ENCODE assay signal across 8 cellular contexts in genomic region chr6:30212865-30213653, GRCh38. TPM values are rescaled to one million over a fixed set of nuclear protein-coding genes. Genes with fewer than 3 reads are reported as not detected.
DNase-seq lines count a peak whose midpoint lies in the region; ATAC-seq and TF ChIP-seq lines count a peak whose summit lies in the region.

Gene TRIM26, minus strand, starts transcription at chr6:30213406. Its CDS starts 14,303 bp downstream, at chr6:30199103.

- peak within 1 kb of the TSS; percentile 86 to 91 for H3K4me3 ChIP-seq in SK-N-SH (ENCODE audit: low read depth in 2 of 2, low read length in 1 of 2)

- ATAC-seq in HG02571 (IDR thresholded peaks at IDR 0.05; ENCODE audit: unreplicated experiment) = peak; percentile 83

- H3K4me1 ChIP-seq in SK-N-SH (ENCODE audit: control insufficient read depth in 1 of 2, insufficient read depth in 2 of 2, low read depth in 1 of 2, low read length in 1 of 2) = peaks cover 10 to 15% of the 10 kb centered on the region in 2 experiments; a peak in 3 of 4 replicates

- peak within 1 kb of the TSS; percentile 86 for H3K9ac ChIP-seq in SK-N-SH

- no peaks in the 10 kb centered on the region for H3K9me3 ChIP-seq in SK-N-SH

- no peak for TF ChIP-seq RAD21 in SK-N-SH (IDR thresholded peaks at IDR 0.05; ENCODE audit: low read length)

- H3K4me2 ChIP-seq in SK-N-SH = peak within 1 kb of the TSS; percentile 97

- H2AFZ ChIP-seq in SK-N-SH (ENCODE audit: low read depth) = peak within 1 kb of the TSS; percentile 99

- TF ChIP-seq EP300 in SK-N-SH (IDR thresholded peaks at IDR 0.05; ENCODE audit: borderline replicate concordance in 1 of 2, low read depth in 1 of 2, low read length in 1 of 2) = peak in 1 of 2 experiments; percentile 36; a peak in 1 of 4 replicates

- peaks cover 4% of the 10 kb centered on the region for H3F3A ChIP-seq in SK-N-SH (replicated peaks; ENCODE audit: insufficient read depth)

- H3K79me2 ChIP-seq in SK-N-SH (ENCODE audit: insufficient read depth) = peaks cover 47% of the 10 kb centered on the region

- POLR2A ChIA-PET in SK-N-SH (lab: Yijun Ruan, JAX) = interaction anchor here (0.6 to 2.5 kb wide), 4 partner anchors 9 to 1423 kb away, joined by 3 to 10 read pairs (median 4); partner anchors contain the start of gene TRIM39

- WGBS in SK-N-SH (ENCODE audit: low lambda C conversion rate) = 2% methylated on average over 14 of the region's 59 CpGs

- H3K36me3 ChIP-seq in SK-N-SH (replicated peaks in 1 of 2; ENCODE audit: control insufficient read depth in 1 of 2, insufficient read depth in 2 of 2, low read length in 1 of 2) = no peaks in the 10 kb centered on the region

- no peak for TF ChIP-seq CTCF in SK-N-SH (IDR thresholded peaks at IDR 0.05)

- H3K27me3 ChIP-seq in SK-N-SH (ENCODE audit: insufficient read depth) = no peaks in the 10 kb centered on the region

- peaks cover 11% of the 10 kb centered on the region for H4K20me1 ChIP-seq in SK-N-SH (ENCODE audit: insufficient read depth)

- peak within 1 kb of the TSS; percentile 80 to 94 for H3K27ac ChIP-seq in SK-N-SH (ENCODE audit: low read depth in 2 of 2, low read length in 1 of 2)

- H3K9me2 ChIP-seq in SK-N-SH = no peaks in the 10 kb centered on the region

- CTCF ChIA-PET in SK-N-SH (lab: Yijun Ruan, JAX) = interaction anchor here (0.7 to 1.1 kb wide), 4 partner anchors 46 to 182 kb away, joined by 3 to 4 read pairs (median 3); no protein-coding TSS in a partner anchor

- DNase-seq in GM04504 (ENCODE audit: low read depth) (peak; percentile 94), NCI-H1048 (lab: John Stamatoyannopoulos, UW) (peak; percentile 93), SK-N-SH (peak; percentile 98), germinal center (ENCODE audit: low spot score) (peak; percentile 99), non-pigmented ciliary epithelial cell (ENCODE audit: low read depth) (peak; percentile 83), superior temporal gyrus (ENCODE audit: extremely low spot score) (peak; percentile 99)
- DNase-seq in activated naive CD4-positive, alpha-beta T cell treated with anti-CD3 and anti-CD28 coated beads, Interleukin-2, amount 50 U/mL, for 16 hours = peak; percentile 95

TF ChIP-seq in SK-N-SH, 30 proteins besides CTCF, POLR2A, EP300 and RAD21 (continues in another document):
- TF ChIP-seq SMC3 (IDR thresholded peaks at IDR 0.05; ENCODE audit: low read depth, low read length) = no peak
- peak; percentile 40 for TF ChIP-seq YY1 (IDR thresholded peaks at IDR 0.05; ENCODE audit: low read depth)
- peak; percentile 95 for TF ChIP-seq CHD2 (IDR thresholded peaks at IDR 0.05; ENCODE audit: low read length, partially characterized antibody)
- no peak for TF ChIP-seq FOXJ3 (CRISPR knock-in tag; IDR thresholded peaks at IDR 0.05)
- TF ChIP-seq TEAD4 (IDR thresholded peaks at IDR 0.05; ENCODE audit: borderline replicate concordance, insufficient read depth) = no peak
- no peak for TF ChIP-seq GATA2 (CRISPR knock-in tag; IDR thresholded peaks at IDR 0.05)
- no peak for TF ChIP-seq REST (IDR thresholded peaks at IDR 0.05; ENCODE audit: low read depth, low read length)
- TF ChIP-seq POLR2AphosphoS5 (IDR thresholded peaks at IDR 0.05; ENCODE audit: low read depth, low read length) = peak; percentile 79
- no peak for TF ChIP-seq RXRA (IDR thresholded peaks at IDR 0.05; ENCODE audit: borderline replicate concordance, low read depth)
- no peak for TF ChIP-seq RCOR1 (IDR thresholded peaks at IDR 0.05; ENCODE audit: low read length)
- no peak for TF ChIP-seq PBX3 (IDR thresholded peaks at IDR 0.05)
- no peak for TF ChIP-seq USF1 (IDR thresholded peaks at IDR 0.05; ENCODE audit: borderline replicate concordance, low read depth)
- 0 out of 2 replicates have a peak, but pooled peaks have one; percentile 1 for TF ChIP-seq NRF1 (IDR thresholded peaks at IDR 0.05; ENCODE audit: low read depth, low read length)
- no peak for TF ChIP-seq JUND (IDR thresholded peaks at IDR 0.05)
- TF ChIP-seq GABPA (IDR thresholded peaks at IDR 0.05; ENCODE audit: low read depth) = no peak
- TF ChIP-seq EZH2phosphoT487 (IDR thresholded peaks at IDR 0.05; ENCODE audit: borderline replicate concordance, low read depth) = no peak
- TF ChIP-seq FOSL2 (IDR thresholded peaks at IDR 0.05; ENCODE audit: borderline replicate concordance, low read depth) = no peak
- no peak for TF ChIP-seq MEF2A (IDR thresholded peaks at IDR 0.05; ENCODE audit: borderline replicate concordance, low read depth)
- no peak for TF ChIP-seq TAF1 (IDR thresholded peaks at IDR 0.05; ENCODE audit: borderline replicate concordance, low read depth, low read length)
- TF ChIP-seq MXI1 (IDR thresholded peaks at IDR 0.05; ENCODE audit: low read depth, low read length) = peak; percentile 91
- peak; percentile 82 for TF ChIP-seq ELF1 (IDR thresholded peaks at IDR 0.05)
- TF ChIP-seq RFX5 (IDR thresholded peaks at IDR 0.05; ENCODE audit: low read length) = peak; percentile 100
- peak; percentile 86 for TF ChIP-seq ZBTB33 (IDR thresholded peaks at IDR 0.05; ENCODE audit: borderline replicate concordance, low read depth)
- TF ChIP-seq USF2 (IDR thresholded peaks at IDR 0.05; ENCODE audit: borderline replicate concordance, low read depth, low read length) = no peak
- no peak for TF ChIP-seq NFIC (IDR thresholded peaks at IDR 0.05; ENCODE audit: borderline replicate concordance)
- TF ChIP-seq SIN3A (IDR thresholded peaks at IDR 0.05; ENCODE audit: borderline replicate concordance, low read depth, low read length) = no peak; the same call in 1 of the 2 replicates

RNA-seq across cellular contexts. Expression of gene TRIM26, which starts in this region (rescaled TPM):
- polyA plus RNA-seq in SK-N-SH (2012; rRNA removed) = 23.5 and 26.1 TPM in 2 replicates
- 16.8 and 19.2 TPM in 2 replicates for polyA plus RNA-seq in SK-N-SH (2012; cell fraction: cytosol; rRNA removed)
- polyA plus RNA-seq in SK-N-SH (2012; cell fraction: nucleus; rRNA removed) = 33.0 and 34.5 TPM in 2 replicates

Comparison
In these comparisons a context has a peak if more than half of its experiments do, and no peak if none do; other contexts are left out.
1. Peak in every context shown above with its lines: DNase-seq, ATAC-seq, H3K4me3 ChIP-seq and H3K27ac ChIP-seq.